19 cellular contexts compared by ENCODE assay signal in genomic region chr11:121471167-121471566, GRCh38. TPM values are rescaled to one million over a fixed set of nuclear protein-coding genes. Genes with fewer than 3 reads are reported as not detected.
DNase-seq lines count a peak whose midpoint lies in the region; ATAC-seq and TF ChIP-seq lines count a peak whose summit lies in the region.
"Had no signal": no experiment of that assay in that cellular context is flagged by ENCODE, and none has a peak within 500 bp of the region (broad histone marks: within the 10 kb centered on the region; RNA-seq: fewer than 3 reads in every experiment).

No MANE protein-coding gene starts in this region.

- no peak for TF ChIP-seq CTCF in CD4-positive, alpha-beta T cell (IDR thresholded peaks at IDR 0.05)
- no peak for TF ChIP-seq CTCF in PC-3 (conservative IDR thresholded peaks at IDR 0.05; ENCODE audit: low read depth, low read length)

- BruUV-seq in PC-3 (replicated peaks; lab: Mats Ljungman, UMichigan) = no TSS peak

- H3K23ac ChIP-seq in mesenchymal stem cell (ENCODE audit: low read length in 2 of 2) = no peak overlapping the region

- H3K79me2 ChIP-seq in PC-3 (ENCODE audit: low read length) = peaks cover 24% of the 10 kb centered on the region

- no peaks in the 10 kb centered on the region for H3K9me2 ChIP-seq in PC-3 (replicated peaks; ENCODE audit: low read length)

- POLR2A ChIA-PET in CD4-positive, alpha-beta T cell (lab: Charles Lee) = no interaction called here
- POLR2A ChIA-PET in PC-3 (lab: Charles Lee; ENCODE audit: unreplicated experiment) = no interaction called here

- H3K27ac Mint-ChIP-seq in CD4-positive, CD25-positive, alpha-beta regulatory T cell = peak overlapping the region; percentile 78 to 80 (median 80)
- peak overlapping the region; percentile 44 for H3K27ac Mint-ChIP-seq in CD4-positive, alpha-beta T cell
- H3K27ac Mint-ChIP-seq in activated naive CD8-positive, alpha-beta T cell treated with anti-CD3 and anti-CD28 coated beads, Interleukin-2, amount 50 U/mL, for 24 hours = peak overlapping the region; percentile 36

- peak overlapping the region in 3 of 4 donors; percentile 48 to 61 (median 59) for H3K4me3 Mint-ChIP-seq in CD4-positive, CD25-positive, alpha-beta regulatory T cell
- no peak overlapping the region for H3K4me3 Mint-ChIP-seq in CD4-positive, alpha-beta T cell
- no peak overlapping the region for H3K4me3 Mint-ChIP-seq in activated naive CD8-positive, alpha-beta T cell treated with anti-CD3 and anti-CD28 coated beads, Interleukin-2, amount 50 U/mL, for 24 hours

- no peaks in the 10 kb centered on the region for H3K27me3 ChIP-seq in CD4-positive, CD25-positive, alpha-beta regulatory T cell (ENCODE audit: control insufficient read depth, insufficient read depth, low read length)
- H3K27me3 ChIP-seq in CD4-positive, alpha-beta T cell (ENCODE audit: control insufficient read depth, insufficient read depth, low read length) = no peaks in the 10 kb centered on the region
- H3K27me3 ChIP-seq in mesenchymal stem cell (ENCODE audit: control insufficient read depth in 1 of 2, insufficient read depth in 1 of 2, low read length in 2 of 2) (peaks cover 0 to 16% of the 10 kb centered on the region in 2 experiments), PC-3 (ENCODE audit: low read length) (no peaks in the 10 kb centered on the region)
- H3K27me3 ChIP-seq: BLaER1, Peyer's patch had no signal

- H3K14ac ChIP-seq in mesenchymal stem cell (ENCODE audit: low read length in 2 of 2) = no peak overlapping the region

- H3K4me1 Mint-ChIP-seq in CD4-positive, CD25-positive, alpha-beta regulatory T cell = peaks cover 13 to 92% (median 65%) of the 10 kb centered on the region in 4 donors
- peaks cover 91% of the 10 kb centered on the region for H3K4me1 Mint-ChIP-seq in CD4-positive, alpha-beta T cell (ENCODE audit: low read depth)
- peaks cover 96% of the 10 kb centered on the region for H3K4me1 Mint-ChIP-seq in activated naive CD8-positive, alpha-beta T cell treated with anti-CD3 and anti-CD28 coated beads, Interleukin-2, amount 50 U/mL, for 24 hours

- H2BK15ac ChIP-seq in mesenchymal stem cell (ENCODE audit: low read depth, poor library complexity, severe bottlenecking) = no peak overlapping the region

- CTCF ChIA-PET in CD4-positive, alpha-beta T cell (lab: Charles Lee) = no interaction called here
- CTCF ChIA-PET in PC-3 (lab: Charles Lee) = no interaction called here

- intact Hi-C loops in CD4-positive, alpha-beta T cell (cut with DNase I, micrococcal nuclease) = no loop called here
- intact Hi-C loops in PC-3 (cut with micrococcal nuclease) = no loop called here

- no peak overlapping the region for H2AFZ ChIP-seq in mesenchymal stem cell (ENCODE audit: low read depth, low read length)
- no peak overlapping the region for H2AFZ ChIP-seq in PC-3 (ENCODE audit: low read length)

- H3K36me3 ChIP-seq in CD4-positive, CD25-positive, alpha-beta regulatory T cell (ENCODE audit: control insufficient read depth, insufficient read depth, low read length) = peaks cover 65% of the 10 kb centered on the region
- H3K36me3 ChIP-seq in mesenchymal stem cell (ENCODE audit: control insufficient read depth in 1 of 2, insufficient read depth in 2 of 2, low read depth in 1 of 2, low read length in 2 of 2) (no peaks in the 10 kb centered on the region), PC-3 (ENCODE audit: low read depth, low read length) (no peaks in the 10 kb centered on the region; the same call in none of the 2 replicates)
- H3K36me3 ChIP-seq: HAP-1 had no signal

- H3K4me3 ChIP-seq in CD4-positive, CD25-positive, alpha-beta regulatory T cell (ENCODE audit: low read depth, low read length) = no peak overlapping the region
- H3K4me3 ChIP-seq in mesenchymal stem cell (ENCODE audit: insufficient read depth in 1 of 2, low read depth in 1 of 2, low read length in 2 of 2) = no peak overlapping the region
- no peak overlapping the region for H3K4me3 ChIP-seq in PC-3 (ENCODE audit: low read length)
- H3K4me3 ChIP-seq: BLaER1, HAP-1, Peyer's patch had no signal

- no peak overlapping the region for H3K27ac ChIP-seq in CD4-positive, CD25-positive, alpha-beta regulatory T cell (ENCODE audit: insufficient read depth, low read length, poor library complexity, severe bottlenecking)
- H3K27ac ChIP-seq in CD4-positive, alpha-beta T cell (ENCODE audit: low read depth, low read length) = no peak overlapping the region
- H3K27ac ChIP-seq in mesenchymal stem cell (ENCODE audit: low read length, poor library complexity, severe bottlenecking) = no peak overlapping the region
- no peak overlapping the region for H3K27ac ChIP-seq in PC-3 (ENCODE audit: low read length)
- H3K27ac ChIP-seq: BLaER1, Peyer's patch had no signal

- no peak overlapping the region for H3K4ac ChIP-seq in mesenchymal stem cell (ENCODE audit: low read depth in 1 of 2, low read length in 2 of 2)

- no peak overlapping the region for H4K91ac ChIP-seq in mesenchymal stem cell (ENCODE audit: low read length)

- H3K9me3 Mint-ChIP-seq in CD4-positive, CD25-positive, alpha-beta regulatory T cell = no peaks in the 10 kb centered on the region
- no peaks in the 10 kb centered on the region for H3K9me3 Mint-ChIP-seq in CD4-positive, alpha-beta T cell
- H3K9me3 Mint-ChIP-seq in activated naive CD8-positive, alpha-beta T cell treated with anti-CD3 and anti-CD28 coated beads, Interleukin-2, amount 50 U/mL, for 24 hours = peaks cover 5% of the 10 kb centered on the region

- H3K27me3 Mint-ChIP-seq in CD4-positive, CD25-positive, alpha-beta regulatory T cell = no peaks in the 10 kb centered on the region
- no peaks in the 10 kb centered on the region for H3K27me3 Mint-ChIP-seq in CD4-positive, alpha-beta T cell
- H3K27me3 Mint-ChIP-seq in activated naive CD8-positive, alpha-beta T cell treated with anti-CD3 and anti-CD28 coated beads, Interleukin-2, amount 50 U/mL, for 24 hours = no peaks in the 10 kb centered on the region

- DNase-seq in CD4-positive, CD25-positive, alpha-beta regulatory T cell = no peak
- DNase-seq in CD4-positive, alpha-beta T cell = no peak
- no peak for DNase-seq in activated naive CD8-positive, alpha-beta T cell treated with anti-CD3 and anti-CD28 coated beads, Interleukin-2, amount 50 U/mL, for 24 hours
- DNase-seq in mesenchymal stem cell (no peak), PC-3 (no peak)
- DNase-seq: Caco-2, IMR-90, Kasumi-1, NCI-H1417, NCI-H1930, NCI-H2171, NCI-H446 treated with DMSO at 0.1 percent for 48 hours, NCI-H82, Peyer's patch, SHP77 had no signal

- H2AK5ac ChIP-seq in mesenchymal stem cell (ENCODE audit: low read length, severe bottlenecking) = no peak overlapping the region

- ATAC-seq in CD4-positive, CD25-positive, alpha-beta regulatory T cell (ENCODE audit: low read depth in 2 of 2) = no peak
- ATAC-seq in CD4-positive, alpha-beta T cell (ENCODE audit: poor library complexity) = no peak
- no peak for ATAC-seq in activated naive CD8-positive, alpha-beta T cell treated with anti-CD3 and anti-CD28 coated beads, Interleukin-2, amount 50 U/mL, for 24 hours
- ATAC-seq in PC-3 (no peak), GM21367 (IDR thresholded peaks at IDR 0.05; ENCODE audit: unreplicated experiment) (no peak)
- ATAC-seq in activated CD4-positive, CD25-positive, alpha-beta regulatory T cell treated with anti-CD3 and anti-CD28 coated beads, Interleukin-2, amount 50 U/mL, for 24 hours = no peak

- H3K18ac ChIP-seq in mesenchymal stem cell (ENCODE audit: low read depth in 1 of 2, low read length in 2 of 2) = no peak overlapping the region

- H3K9ac ChIP-seq in mesenchymal stem cell (ENCODE audit: low read length) (no peak overlapping the region), PC-3 (ENCODE audit: low read length) (no peak overlapping the region)
- H3K9ac ChIP-seq: BLaER1 had no signal

- H3F3A ChIP-seq in PC-3 (ENCODE audit: low read length, unreplicated experiment) = no peaks in the 10 kb centered on the region

- no peaks in the 10 kb centered on the region for H3K9me3 ChIP-seq in CD4-positive, CD25-positive, alpha-beta regulatory T cell (ENCODE audit: control insufficient read depth in 2 of 2, low read length in 2 of 2)
- no peaks in the 10 kb centered on the region for H3K9me3 ChIP-seq in CD4-positive, alpha-beta T cell (ENCODE audit: control insufficient read depth, low read length)
- H3K9me3 ChIP-seq in mesenchymal stem cell (ENCODE audit: control insufficient read depth, low read length) (no peaks in the 10 kb centered on the region), PC-3 (ENCODE audit: low read length) (no peaks in the 10 kb centered on the region)
- H3K9me3 ChIP-seq: BLaER1, Caco-2, HAP-1, Peyer's patch had no signal

- no peaks in the 10 kb centered on the region for H3K79me1 ChIP-seq in mesenchymal stem cell (replicated peaks; ENCODE audit: low read length, poor library complexity, severe bottlenecking)

- peaks cover 44% of the 10 kb centered on the region for H3K36me3 Mint-ChIP-seq in CD4-positive, CD25-positive, alpha-beta regulatory T cell
- H3K36me3 Mint-ChIP-seq in CD4-positive, alpha-beta T cell (ENCODE audit: low read depth) = peaks cover 77% of the 10 kb centered on the region
- peaks cover 28% of the 10 kb centered on the region for H3K36me3 Mint-ChIP-seq in activated naive CD8-positive, alpha-beta T cell treated with anti-CD3 and anti-CD28 coated beads, Interleukin-2, amount 50 U/mL, for 24 hours (ENCODE audit: low read depth)

- no peak overlapping the region for H2BK120ac ChIP-seq in mesenchymal stem cell (ENCODE audit: low read depth, low read length)

- no peak overlapping the region for H2BK12ac ChIP-seq in mesenchymal stem cell (ENCODE audit: low read length in 2 of 2)

- H2BK5ac ChIP-seq in mesenchymal stem cell (ENCODE audit: low read depth, low read length, poor library complexity, severe bottlenecking) = no peak overlapping the region

- H3K4me2 ChIP-seq in mesenchymal stem cell (ENCODE audit: low read length, poor library complexity, severe bottlenecking) = no peak overlapping the region
- H3K4me2 ChIP-seq in PC-3 (ENCODE audit: low read length) = no peak overlapping the region
- H3K4me2 ChIP-seq: BLaER1 had no signal

- H4K8ac ChIP-seq in mesenchymal stem cell (ENCODE audit: low read length) = peak overlapping the region; percentile 42

- no peaks in the 10 kb centered on the region for H4K20me1 ChIP-seq in PC-3 (ENCODE audit: low read length)
- H4K20me1 ChIP-seq: BLaER1 had no signal

- 93% methylated on average over 9 of the region's 12 CpGs for WGBS in mesenchymal stem cell

- H3K4me1 ChIP-seq in CD4-positive, CD25-positive, alpha-beta regulatory T cell (ENCODE audit: control insufficient read depth, insufficient read depth, low read length, poor library complexity, severe bottlenecking) = peaks cover 52% of the 10 kb centered on the region
- H3K4me1 ChIP-seq in mesenchymal stem cell (ENCODE audit: control insufficient read depth, insufficient read depth, low read depth, low read length) = peaks cover 5% of the 10 kb centered on the region
- peaks cover 34% of the 10 kb centered on the region for H3K4me1 ChIP-seq in PC-3 (ENCODE audit: insufficient read depth, low read length)

RNA-seq across cellular contexts. Expression of gene SORL1, which starts 19.1 kb away (rescaled TPM):
- 441 TPM for total RNA-seq in CD4-positive, CD25-positive, alpha-beta regulatory T cell
- polyA plus RNA-seq in CD4-positive, CD25-positive, alpha-beta regulatory T cell = 100 to 1,000 TPM; 143 to 169 (median 162) TPM
- 100 to 1,000 TPM; 235 to 241 TPM for total RNA-seq in CD4-positive, alpha-beta T cell
- polyA plus RNA-seq in mesenchymal stem cell (2013, experiment 1 of 2) = 0.58 TPM
- 0.56 TPM for polyA plus RNA-seq in mesenchymal stem cell (2013, experiment 2 of 2)
- 53.7 and 74.5 TPM in 2 replicates for total RNA-seq in PC-3 (2014; rRNA removed)

Comparison
In these comparisons a context has a peak if more than half of its experiments do, and no peak if none do; other contexts are left out.
1. H3K4me3 Mint-ChIP-seq: peak in CD4-positive, CD25-positive, alpha-beta regulatory T cell (3 of 4); none in CD4-positive, alpha-beta T cell (single experiment) and activated naive CD8-positive, alpha-beta T cell treated with anti-CD3 and anti-CD28 coated beads, Interleukin-2, amount 50 U/mL, for 24 hours (single experiment).
2. Peak in every context shown above with its lines, with median percentiles within 50 percentile points of each other: H3K27ac Mint-ChIP-seq.